Comparison of ENCODE assay signal across 10 cellular contexts in genomic region chr6:34383171-34383631, GRCh38. TPM values are rescaled to one million over a fixed set of nuclear protein-coding genes. Genes with fewer than 3 reads are reported as not detected.
DNase-seq lines count a peak whose midpoint lies in the region; ATAC-seq and TF ChIP-seq lines count a peak whose summit lies in the region.
"Had no signal": no experiment of that assay in that cellular context is flagged by ENCODE, and none has a peak within 500 bp of the region (broad histone marks: within the 10 kb centered on the region; RNA-seq: fewer than 3 reads in every experiment).

No MANE protein-coding gene starts in this region.

- H3K27ac ChIP-seq in heart left ventricle = peak overlapping the region in 6 of 12 donors; percentile 34 to 63 (median 54)
- H3K27ac ChIP-seq in right atrium auricular region = peak overlapping the region in 1 of 2 donors; percentile 73
- H3K27ac ChIP-seq in upper lobe of right lung = no peak overlapping the region
- H3K27ac ChIP-seq in aorta (ENCODE audit: low read depth in 1 of 2, low read length in 2 of 2) = peak overlapping the region in 1 of 2 donors; percentile 57

- no peak for TF ChIP-seq POLR2A in heart left ventricle (IDR thresholded peaks at IDR 0.05)

- WGBS in heart left ventricle, 4 donors = 66 to 75% (median 69%) methylated on average over 3 of the region's 3 CpGs
- 66 to 69% methylated on average over 3 of the region's 3 CpGs for WGBS in aorta, 2 donors

- H3K4me1 ChIP-seq in heart left ventricle = peaks cover 0 to 70% (median 43%) of the 10 kb centered on the region in 12 donors
- peaks cover 0 to 43% of the 10 kb centered on the region in 2 donors for H3K4me1 ChIP-seq in right atrium auricular region
- H3K4me1 ChIP-seq in mucosa of descending colon (ENCODE audit: low read depth) = peaks cover 8% of the 10 kb centered on the region
- H3K4me1 ChIP-seq in upper lobe of right lung = peaks cover 11% of the 10 kb centered on the region
- peaks cover 0 to 2% of the 10 kb centered on the region in 2 donors for H3K4me1 ChIP-seq in aorta (ENCODE audit: control insufficient read depth in 1 of 2, insufficient read depth in 2 of 2, low read length in 2 of 2)

- H3K36me3 ChIP-seq in heart left ventricle = peaks cover 0 to 9% (median 0%) of the 10 kb centered on the region in 9 donors
- no peaks in the 10 kb centered on the region for H3K36me3 ChIP-seq in right atrium auricular region
- no peaks in the 10 kb centered on the region for H3K36me3 ChIP-seq in mucosa of descending colon (ENCODE audit: low read depth)
- no peaks in the 10 kb centered on the region for H3K36me3 ChIP-seq in upper lobe of right lung
- H3K36me3 ChIP-seq in aorta (ENCODE audit: control insufficient read depth in 1 of 2, insufficient read depth in 2 of 2, low read length in 1 of 2) = peaks cover 0 to 1% of the 10 kb centered on the region in 2 donors

- intact Hi-C loops in heart left ventricle (cut with DNase I) (loop anchor here in 2 of 10 donors (10.0 kb wide), 2 partner anchors 48 to 108 kb away; no protein-coding TSS in a partner anchor), mucosa of descending colon (cut with DNase I, micrococcal nuclease) (no loop called here), upper lobe of right lung (cut with DNase I) (no loop called here), aorta (cut with DNase I) (no loop called here)

- no peak for DNase-seq in heart left ventricle
- no peak for DNase-seq in right atrium auricular region (ENCODE audit: low spot score)
- DNase-seq in choroid plexus epithelial cell (ENCODE audit: low read depth) = peak; percentile 59
- peak in 1 of 3 donors; percentile 12 for DNase-seq in mucosa of descending colon
- no peak for DNase-seq in upper lobe of right lung
- no peak for DNase-seq in aorta
- DNase-seq in NCI-H1092 treated with DMSO at 0.1 percent for 48 hours (lab: John Stamatoyannopoulos, UW) = no peak
- DNase-seq: activated CD4-positive, alpha-beta memory T cell treated with anti-CD3 and anti-CD28 coated beads, Interleukin-2, amount 10 ng/mL, durations not matched to agents 7 days and 5 days; NCI-H446 had no signal

- H3K27me3 ChIP-seq in heart left ventricle (no peaks in the 10 kb centered on the region), right atrium auricular region (no peaks in the 10 kb centered on the region), upper lobe of right lung (no peaks in the 10 kb centered on the region), aorta (ENCODE audit: control insufficient read depth in 1 of 2, insufficient read depth in 2 of 2, low read length in 1 of 2) (no peaks in the 10 kb centered on the region)

- H3K9me3 ChIP-seq in heart left ventricle = no peaks in the 10 kb centered on the region
- no peaks in the 10 kb centered on the region for H3K9me3 ChIP-seq in right atrium auricular region
- H3K9me3 ChIP-seq in mucosa of descending colon = no peaks in the 10 kb centered on the region
- no peaks in the 10 kb centered on the region for H3K9me3 ChIP-seq in upper lobe of right lung
- no peaks in the 10 kb centered on the region for H3K9me3 ChIP-seq in aorta (ENCODE audit: control insufficient read depth, low read length)

- no peak overlapping the region for H3K4me3 ChIP-seq in heart left ventricle
- H3K4me3 ChIP-seq in right atrium auricular region = no peak overlapping the region
- no peak overlapping the region for H3K4me3 ChIP-seq in choroid plexus epithelial cell (ENCODE audit: low read depth, low read length)
- no peak overlapping the region for H3K4me3 ChIP-seq in mucosa of descending colon
- no peak overlapping the region for H3K4me3 ChIP-seq in upper lobe of right lung
- no peak overlapping the region for H3K4me3 ChIP-seq in aorta (ENCODE audit: low read length in 2 of 2)

- ATAC-seq in heart left ventricle (peak in 3 of 4 donors; percentile 48 to 73 (median 59)), mucosa of descending colon (peak; percentile 48), upper lobe of right lung (peak; percentile 43), aorta (ENCODE audit: low FRiP score) (no peak), GM19455 (IDR thresholded peaks at IDR 0.05; ENCODE audit: unreplicated experiment) (no peak)

- TF ChIP-seq CTCF in heart left ventricle (IDR thresholded peaks at IDR 0.05) (no peak), right atrium auricular region (IDR thresholded peaks at IDR 0.05) (no peak), choroid plexus epithelial cell (conservative IDR thresholded peaks at IDR 0.05; ENCODE audit: low read depth, low read length) (no peak), mucosa of descending colon (IDR thresholded peaks at IDR 0.05) (no peak), upper lobe of right lung (IDR thresholded peaks at IDR 0.05) (no peak)

RNA-seq across cellular contexts. Expression of gene NUDT3, which starts 9.3 kb away (rescaled TPM):
- total RNA-seq in heart left ventricle (10 to 100 TPM; 29.6 to 68.4 (median 54.9) TPM), right atrium auricular region (10 to 100 TPM; 47.2 to 53.5 TPM), mucosa of descending colon (10 to 100 TPM; 19.1 to 48.7 (median 26.7) TPM), upper lobe of right lung (29.1 TPM), aorta (10 to 100 TPM; 47.3 to 50.2 TPM)
- polyA plus RNA-seq in heart left ventricle (10 to 100 TPM; 15.9 to 22.4 TPM), aorta (10 to 100 TPM; 15.5 to 19.9 TPM)

RNA-seq across cellular contexts. Expression of gene RPS10, which starts 42.7 kb away (rescaled TPM):
- total RNA-seq in heart left ventricle (1,000 to 10,000 TPM in 1 of 9 donors, 100 to 1,000 TPM in 8; 504 to 1,180 (median 746) TPM), right atrium auricular region (1,000 to 10,000 TPM in 1 of 2 donors, 100 to 1,000 TPM in 1; 830 to 2,258 TPM), mucosa of descending colon (1,000 to 10,000 TPM in 2 of 3 donors, 100 to 1,000 TPM in 1; 999 to 1,006 (median 1,004) TPM), upper lobe of right lung (875 TPM), aorta (100 to 1,000 TPM; 835 to 876 TPM)
- polyA plus RNA-seq in heart left ventricle (1,000 to 10,000 TPM; 1,028 to 2,277 TPM), aorta (1,000 to 10,000 TPM; 2,619 to 4,721 TPM)

Comparison
In these comparisons a context has a peak if more than half of its experiments do, and no peak if none do; other contexts are left out.
1. ATAC-seq: peak in heart left ventricle (3 of 4), mucosa of descending colon (single experiment) and upper lobe of right lung (single experiment); none in aorta (single experiment) and GM19455 (single experiment).